Comparison of ENCODE assay signal across 8 cellular contexts in the genomic region with DNA sequence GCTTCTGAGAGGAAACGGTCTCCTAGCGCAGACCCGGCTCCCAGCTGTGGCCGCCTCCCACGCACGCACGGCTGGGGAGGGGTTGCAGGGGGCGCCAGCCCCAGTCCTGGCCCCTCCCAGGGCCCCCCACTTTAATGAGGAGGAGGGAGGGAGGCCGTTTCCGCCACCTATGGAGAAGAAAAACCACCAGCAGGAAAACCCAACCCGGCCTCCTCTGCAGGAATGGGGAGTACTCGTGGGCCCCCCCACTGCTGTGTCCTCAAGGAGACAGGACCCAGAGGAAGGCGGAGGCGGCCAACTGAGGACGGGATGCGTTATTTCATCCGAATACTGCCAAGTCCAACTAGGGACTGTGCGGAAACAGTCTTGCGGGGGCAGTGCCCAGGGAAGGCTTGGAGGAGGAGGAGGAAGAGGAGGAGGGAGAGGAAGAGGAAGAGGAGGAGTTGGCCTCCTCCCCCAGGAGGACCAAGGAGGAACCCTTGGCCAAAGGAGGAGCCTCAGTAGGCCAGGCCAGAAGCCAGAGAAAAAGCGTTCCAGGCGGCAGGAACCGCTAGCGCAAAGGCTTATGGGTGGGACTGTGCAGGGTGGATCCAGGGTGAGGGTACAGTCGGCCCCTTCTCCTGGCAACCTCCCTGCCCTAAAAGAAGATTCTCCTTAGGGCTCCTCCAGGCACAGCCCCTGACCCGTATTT. TPM values are rescaled to one million over a fixed set of nuclear protein-coding genes. Genes with fewer than 3 reads are reported as not detected.
DNase-seq lines count a peak whose midpoint lies in the region; ATAC-seq, FAIRE-seq and TF ChIP-seq lines count a peak whose summit lies in the region.

No MANE protein-coding gene starts in this region.

- no peak for TF ChIP-seq CTCF in adrenal gland (IDR thresholded peaks at IDR 0.05)
- no peak for TF ChIP-seq CTCF in kidney (IDR thresholded peaks at IDR 0.05; ENCODE audit: borderline replicate concordance, extremely low read depth, insufficient read depth)

- intact Hi-C loops in adrenal gland (cut with DNase I) (no loop called here), kidney (cut with DNase I) (no loop called here)

- no peak for FAIRE-seq in kidney (lab: Jason Lieb, UNC)

- ATAC-seq in HG02588 (IDR thresholded peaks at IDR 0.05; ENCODE audit: unreplicated experiment) (no peak), GM21528 (IDR thresholded peaks at IDR 0.05; ENCODE audit: low FRiP score, unreplicated experiment) (no peak)

- peak overlapping the region in 1 of 2 donors; percentile 40 for H3K9ac ChIP-seq in kidney (ENCODE audit: low read length in 2 of 2)

- no peaks in the 10 kb centered on the region for H3K9me3 ChIP-seq in adrenal gland (replicated peaks in 1 of 3)
- no peaks in the 10 kb centered on the region for H3K9me3 ChIP-seq in kidney (ENCODE audit: control insufficient read depth in 1 of 2, low read length in 2 of 2)

- TF ChIP-seq POLR2A in adrenal gland (IDR thresholded peaks at IDR 0.05), result peak in 1 of 2 donors; percentile 35

- H3K4me1 ChIP-seq in adrenal gland (replicated peaks in 1 of 2) (peaks cover 38 to 50% of the 10 kb centered on the region in 2 donors), kidney (ENCODE audit: control insufficient read depth in 1 of 2, insufficient read depth in 1 of 2, low read depth in 1 of 2, low read length in 2 of 2) (peaks cover 11 to 33% of the 10 kb centered on the region in 2 donors)

- H3K27me3 ChIP-seq in adrenal gland, result no peaks in the 10 kb centered on the region

- peak overlapping the region; percentile 25 to 92 (median 85) for H3K27ac ChIP-seq in adrenal gland
- H3K27ac ChIP-seq in kidney (ENCODE audit: low read depth in 2 of 2, low read length in 2 of 2), result peak overlapping the region; percentile 82 to 95

- H3K4me3 ChIP-seq in adrenal gland, result peak overlapping the region in 1 of 4 donors; percentile 24
- peak overlapping the region in 1 of 2 donors; percentile 25 for H3K4me3 ChIP-seq in kidney (ENCODE audit: low read length in 2 of 2)

- DNase-seq in Ammon's horn (ENCODE audit: low spot score), result peak; percentile 74
- DNase-seq in Kasumi-1 (lab: John Stamatoyannopoulos, UW), result peak; percentile 96 to 98
- DNase-seq in adrenal gland, result peak in 6 of 7 donors; percentile 60 to 87 (median 71)
- DNase-seq in kidney, result peak; percentile 95
- DNase-seq in stromal cell of bone marrow (ENCODE audit: low read depth), result peak; percentile 65
- no peak for DNase-seq in NCI-H128 (lab: John Stamatoyannopoulos, UW; ENCODE audit: unreplicated experiment)

- WGBS in adrenal gland, 4 donors, result 30 to 36% (median 31%) methylated on average over 17 to 25 of the region's 25 CpGs

- H3K36me3 ChIP-seq in adrenal gland (replicated peaks in 1 of 2), result no peaks in the 10 kb centered on the region
- no peaks in the 10 kb centered on the region for H3K36me3 ChIP-seq in kidney (ENCODE audit: control insufficient read depth in 1 of 2, insufficient read depth in 2 of 2, low read length in 2 of 2)

RNA-seq across cellular contexts. Expression of gene SSBP4, which starts 3.9 kb away (rescaled TPM):
- total RNA-seq in adrenal gland (100 to 1,000 TPM in 1 of 8 donors, 10 to 100 TPM in 7; 38.9 to 119 (median 73.7) TPM), kidney (64.9 TPM)
- polyA plus RNA-seq in adrenal gland (100 to 1,000 TPM in 2 of 3 donors, 1 to 10 TPM in 1; 9.1 to 160 (median 136) TPM), kidney (ENCODE audit: insufficient read depth, low read depth, low replicate concordance) (74.9 TPM)

RNA-seq across cellular contexts. Expression of gene LRRC25, which starts 17.9 kb away (rescaled TPM):
- total RNA-seq in adrenal gland (10 to 100 TPM in 7 of 8 donors, 1 to 10 TPM in 1; 8.7 to 38.2 (median 22.5) TPM), kidney (13.1 TPM)
- polyA plus RNA-seq in adrenal gland (10 to 100 TPM in 1 of 3 donors, 1 to 10 TPM in 2; 5.1 to 18.4 (median 8.5) TPM), kidney (ENCODE audit: insufficient read depth, low read depth, low replicate concordance) (2.7 TPM)

RNA-seq across cellular contexts. Expression of gene ISYNA1, which starts 22.6 kb away (rescaled TPM):
- total RNA-seq in adrenal gland, result 100 to 1,000 TPM in 3 of 8 donors, 10 to 100 TPM in 5; 32.3 to 211 (median 78.7) TPM
- 100 to 1,000 TPM in 2 of 3 donors, 1 to 10 TPM in 1; 3.2 to 313 (median 125) TPM for polyA plus RNA-seq in adrenal gland
- 68.6 TPM for total RNA-seq in kidney
- polyA plus RNA-seq in kidney (ENCODE audit: insufficient read depth, low read depth, low replicate concordance), result 101 TPM

RNA-seq across cellular contexts. Expression of gene GDF15, which starts 29.4 kb away (rescaled TPM):
- total RNA-seq in adrenal gland, result 10 to 100 TPM in 4 of 8 donors, 1 to 10 TPM in 3, under 1 TPM in 1; 0.90 to 29.2 (median 9.0) TPM
- 1 to 10 TPM in 2 of 3 donors, under 1 TPM in 1; 0.33 to 5.3 (median 2.6) TPM for polyA plus RNA-seq in adrenal gland
- 51.2 TPM for total RNA-seq in kidney
- polyA plus RNA-seq in kidney (ENCODE audit: insufficient read depth, low read depth, low replicate concordance), result 154 TPM
